ENCODE assay signal across 15 cellular contexts in genomic region chr20:57658447-57659130, GRCh38. TPM values are rescaled to one million over a fixed set of nuclear protein-coding genes. Genes with fewer than 3 reads are reported as not detected.
DNase-seq lines count a peak whose midpoint lies in the region; ATAC-seq, FAIRE-seq and TF ChIP-seq lines count a peak whose summit lies in the region.
"Had no signal": no experiment of that assay in that cellular context is flagged by ENCODE, and none has a peak within 500 bp of the region (broad histone marks: within the 10 kb centered on the region; RNA-seq: fewer than 3 reads in every experiment).

No MANE protein-coding gene starts in this region.

- intact Hi-C loops in activated CD8-positive, alpha-beta T cell treated with anti-CD3 and anti-CD28 coated beads for 36 hours (cut with micrococcal nuclease): loop anchor here (10.0 kb wide), 1 partner anchor 54 kb away; no protein-coding TSS in a partner anchor
- intact Hi-C loops in testis (cut with DNase I; ENCODE audit: low total_unique reads): loop anchor here (5.0 to 10.0 kb wide), 2 partner anchors 426 to 519 kb away; no protein-coding TSS in a partner anchor

- no peaks in the 10 kb centered on the region for H3K4me1 ChIP-seq in testis
- H3K4me1 ChIP-seq in small intestine (ENCODE audit: control insufficient read depth in 2 of 2, insufficient read depth in 1 of 2, low read depth in 1 of 2, low read length in 1 of 2): no peaks in the 10 kb centered on the region
- H3K4me1 ChIP-seq: SJCRH30 had no signal

- no peak for FAIRE-seq in small intestine (lab: Jason Lieb, UNC)

- ATAC-seq in activated CD8-positive, alpha-beta T cell treated with anti-CD3 and anti-CD28 coated beads for 36 hours: no peak
- no peak for ATAC-seq in HG03520 (IDR thresholded peaks at IDR 0.05; ENCODE audit: unreplicated experiment)
- no peak for ATAC-seq in GM21390 (IDR thresholded peaks at IDR 0.05; ENCODE audit: unreplicated experiment)

- no peaks in the 10 kb centered on the region for H3K9me3 Mint-ChIP-seq in activated T-cell treated with anti-CD3 and anti-CD28 coated beads, Interleukin-2, amount 50 U/mL, for 24 hours
- H3K9me3 Mint-ChIP-seq in activated CD8-positive, alpha-beta T cell treated with anti-CD3 and anti-CD28 coated beads for 36 hours: no peaks in the 10 kb centered on the region

- WGBS in testis, 2 donors: 84 to 96% methylated on average over 11 to 17 of the region's 17 CpGs
- WGBS in small intestine, 3 donors: 85 to 86% (median 85%) methylated on average over 17 of the region's 17 CpGs

- no peaks in the 10 kb centered on the region for H3K36me3 ChIP-seq in testis (ENCODE audit: low read depth, missing control alignments)
- no peaks in the 10 kb centered on the region for H3K36me3 ChIP-seq in small intestine (ENCODE audit: control insufficient read depth in 2 of 2, insufficient read depth in 2 of 2, low read length in 2 of 2)

- H3K9me3 ChIP-seq in testis (no peaks in the 10 kb centered on the region), small intestine (ENCODE audit: control insufficient read depth, low read depth) (no peaks in the 10 kb centered on the region)
- H3K9me3 ChIP-seq: SJCRH30 had no signal

- H3K27ac ChIP-seq in testis (no peak overlapping the region), small intestine (ENCODE audit: low read depth in 1 of 2, low read length in 1 of 2) (peak overlapping the region in 1 of 2 donors; percentile 35)
- H3K27ac ChIP-seq: hepatocyte, SJCRH30 had no signal

- TF ChIP-seq POLR2A in testis (IDR thresholded peaks at IDR 0.05): no peak

- H3K4me3 Mint-ChIP-seq in activated T-cell treated with anti-CD3 and anti-CD28 coated beads, Interleukin-2, amount 50 U/mL, for 24 hours: no peak overlapping the region
- H3K4me3 Mint-ChIP-seq in activated CD8-positive, alpha-beta T cell treated with anti-CD3 and anti-CD28 coated beads for 36 hours: peak overlapping the region; percentile 60

- POLR2A ChIA-PET in activated CD8-positive, alpha-beta T cell treated with anti-CD3 and anti-CD28 coated beads for 36 hours (lab: Charles Lee): interaction anchor here (0.6 to 0.9 kb wide), 2 partner anchors 52 to 148 kb away, joined by 3 to 4 read pairs; no protein-coding TSS in a partner anchor

- no peaks in the 10 kb centered on the region for H3K27me3 ChIP-seq in testis
- no peaks in the 10 kb centered on the region for H3K27me3 ChIP-seq in small intestine (ENCODE audit: control insufficient read depth in 2 of 2, insufficient read depth in 2 of 2, low read length in 2 of 2)
- H3K27me3 ChIP-seq: hepatocyte, SJCRH30 had no signal

- H3K4me1 Mint-ChIP-seq in activated T-cell treated with anti-CD3 and anti-CD28 coated beads, Interleukin-2, amount 50 U/mL, for 24 hours (ENCODE audit: low read depth): peaks cover 22% of the 10 kb centered on the region
- H3K4me1 Mint-ChIP-seq in activated CD8-positive, alpha-beta T cell treated with anti-CD3 and anti-CD28 coated beads for 36 hours (ENCODE audit: low read depth): peaks cover 36% of the 10 kb centered on the region

- peak overlapping the region; percentile 71 for H3K27ac Mint-ChIP-seq in activated T-cell treated with anti-CD3 and anti-CD28 coated beads, Interleukin-2, amount 50 U/mL, for 24 hours
- H3K27ac Mint-ChIP-seq in activated CD8-positive, alpha-beta T cell treated with anti-CD3 and anti-CD28 coated beads for 36 hours: peak overlapping the region; percentile 87

- H3K36me3 Mint-ChIP-seq in activated T-cell treated with anti-CD3 and anti-CD28 coated beads, Interleukin-2, amount 50 U/mL, for 24 hours (ENCODE audit: low read depth): peaks cover 14% of the 10 kb centered on the region
- peaks cover 2% of the 10 kb centered on the region for H3K36me3 Mint-ChIP-seq in activated CD8-positive, alpha-beta T cell treated with anti-CD3 and anti-CD28 coated beads for 36 hours (ENCODE audit: low read depth)

- DNase-seq in activated T-cell treated with anti-CD3 and anti-CD28 coated beads, Interleukin-2, amount 50 U/mL, for 24 hours: peak; percentile 26
- DNase-seq in activated T-cell treated with anti-CD3 and anti-CD28 coated beads, Interleukin-2, amount 50 U/mL, for 1 hour: no peak
- no peak for DNase-seq in activated CD8-positive, alpha-beta T cell treated with anti-CD3 and anti-CD28 coated beads for 36 hours
- DNase-seq in islet precursor cell (peak; percentile 50), testis (peak; percentile 8), small intestine (no peak)
- DNase-seq: NCI-H2171 treated with DMSO at 0.1 percent for 48 hours; stimulated activated CD4-positive, alpha-beta T cell treated with anti-CD3 and anti-CD28 coated beads, Interleukin-2, amount 100 ng/mL, for 48 hours had no signal

- CTCF ChIA-PET in activated CD8-positive, alpha-beta T cell treated with anti-CD3 and anti-CD28 coated beads for 36 hours (lab: Charles Lee): interaction anchor here (1.2 to 1.5 kb wide), 2 partner anchors 23 to 62 kb away, joined by 3 to 5 read pairs; no protein-coding TSS in a partner anchor

- H3K27me3 Mint-ChIP-seq in activated T-cell treated with anti-CD3 and anti-CD28 coated beads, Interleukin-2, amount 50 U/mL, for 24 hours: no peaks in the 10 kb centered on the region
- H3K27me3 Mint-ChIP-seq in activated CD8-positive, alpha-beta T cell treated with anti-CD3 and anti-CD28 coated beads for 36 hours: no peaks in the 10 kb centered on the region

- TF ChIP-seq CTCF in activated CD8-positive, alpha-beta T cell treated with anti-CD3 and anti-CD28 coated beads for 36 hours (IDR thresholded peaks at IDR 0.05): no peak
- TF ChIP-seq CTCF in testis (IDR thresholded peaks at IDR 0.05): no peak

- H3K4me3 ChIP-seq in testis: no peak overlapping the region
- H3K4me3 ChIP-seq in small intestine (ENCODE audit: low read depth in 1 of 2, low read length in 2 of 2): no peak overlapping the region
- H3K4me3 ChIP-seq: hepatocyte, SJCRH30 had no signal

RNA-seq across cellular contexts. Expression of gene ZBP1, which starts 38.4 kb away (rescaled TPM):
- total RNA-seq in activated CD8-positive, alpha-beta T cell treated with anti-CD3 and anti-CD28 coated beads for 36 hours: under 1 TPM; 0.11 to 0.56 TPM
- total RNA-seq in testis: under 1 TPM in 1 of 2 donors, not detected in 1; 0.31 TPM
- 0.66 TPM for polyA plus RNA-seq in testis (ENCODE audit: insufficient read depth, low read depth, low replicate concordance)
- polyA plus RNA-seq in small intestine: 1 to 10 TPM in 2 of 3 donors, under 1 TPM in 1; 0.45 to 2.7 (median 2.7) TPM
- total RNA-seq: dermis microvascular lymphatic vessel endothelial cell, hepatocyte, HT1080, urinary bladder had no signal
- polyA plus RNA-seq: hepatocyte had no signal

RNA-seq across cellular contexts. Expression of gene PMEPA1, which starts 51.2 kb away (rescaled TPM):
- 1 to 10 TPM; 1.7 to 2.0 TPM for total RNA-seq in activated CD8-positive, alpha-beta T cell treated with anti-CD3 and anti-CD28 coated beads for 36 hours
- total RNA-seq in testis: 10 to 100 TPM in 1 of 2 donors, 1 to 10 TPM in 1; 8.1 to 12.1 TPM
- 16.8 TPM for polyA plus RNA-seq in testis (ENCODE audit: insufficient read depth, low read depth, low replicate concordance)
- polyA plus RNA-seq in small intestine: 10 to 100 TPM in 1 of 3 donors, 1 to 10 TPM in 2; 4.0 to 12.0 (median 7.3) TPM

Comparison
In these comparisons a context has a peak if more than half of its experiments do, and no peak if none do; other contexts are left out.
1. DNase-seq: peak in activated T-cell treated with anti-CD3 and anti-CD28 coated beads, Interleukin-2, amount 50 U/mL, for 24 hours (single experiment), islet precursor cell (single experiment) and testis (single experiment); none in activated T-cell treated with anti-CD3 and anti-CD28 coated beads, Interleukin-2, amount 50 U/mL, for 1 hour (single experiment), activated CD8-positive, alpha-beta T cell treated with anti-CD3 and anti-CD28 coated beads for 36 hours (single experiment) and small intestine (single experiment).